15 cellular contexts compared by ENCODE assay signal in the genomic region with DNA sequence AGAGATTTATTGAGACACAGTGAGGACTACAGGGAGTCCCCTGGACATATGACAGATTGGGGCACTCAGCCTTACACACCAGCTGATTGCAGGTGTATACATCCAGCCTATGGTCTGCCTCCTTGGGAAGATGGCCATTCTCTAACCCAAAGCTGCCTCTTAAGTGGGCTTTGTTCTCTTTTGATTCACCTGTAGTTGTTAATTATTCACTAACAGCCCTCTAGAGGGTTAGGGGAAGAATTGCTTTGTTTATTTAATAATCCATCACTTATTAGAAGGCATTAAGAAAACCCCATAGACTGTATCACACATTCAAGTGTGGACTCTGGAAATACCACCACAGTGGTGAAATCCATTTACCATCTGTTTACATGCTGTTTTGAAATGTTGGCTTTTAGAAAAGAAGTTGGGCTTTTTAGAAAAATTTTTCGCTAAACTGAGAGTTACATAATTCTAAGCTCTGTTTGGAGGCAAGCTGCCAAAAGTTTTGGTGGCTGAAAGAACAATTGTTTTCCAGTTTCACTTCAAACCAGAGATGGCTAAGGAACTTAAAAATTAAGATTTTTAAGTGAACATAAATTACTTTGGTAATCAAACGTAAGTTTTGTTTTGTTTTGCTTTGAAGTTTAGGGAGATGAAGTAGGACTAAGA.
"Had no signal": no experiment of that assay in that cellular context is flagged by ENCODE, and none has a peak within 500 bp of the region (broad histone marks: within the 10 kb centered on the region; RNA-seq: fewer than 3 reads in every experiment).

No MANE protein-coding gene starts in this region.

- H3K36me3 ChIP-seq: lower lobe of right lung, neutrophil, transverse colon had no signal

- DNase-seq: activated CD4-positive, alpha-beta T cell treated with anti-CD3 and anti-CD28 coated beads, Interleukin-2, amount 50 U/mL, for 4 hours; activated CD4-positive, CD25-positive, alpha-beta regulatory T cell treated with anti-CD3 and anti-CD28 coated beads, Interleukin-2, amount 50 U/mL, for 72 hours; activated CD8-positive, alpha-beta memory T cell treated with anti-CD3 and anti-CD28 coated beads, Interleukin-2, amount 10 ng/mL, durations not matched to agents 7 days and 5 days; activated effector memory CD4-positive, alpha-beta T cell treated with Interleukin-2 at 50 U/mL for 16 hours; activated T-cell treated with anti-CD3 and anti-CD28 coated beads, Interleukin-2, amount 50 U/mL, for 24 hours; central memory CD4-positive, alpha-beta T cell; cortex of kidney; effector CD8-positive, alpha-beta T cell; lower lobe of right lung; naive thymus-derived CD4-positive, alpha-beta T cell; small intestine; transverse colon had no signal

- H3K27ac ChIP-seq: body of pancreas, lower lobe of right lung, neutrophil, transverse colon had no signal

- H3K27me3 ChIP-seq: body of pancreas, neutrophil, transverse colon had no signal

- ATAC-seq: activated CD8-positive, alpha-beta memory T cell treated with anti-CD3 and anti-CD28 coated beads, Interleukin-2, amount 10 ng/mL, durations not matched to agents 7 days and 5 days; body of pancreas; lower lobe of right lung; naive thymus-derived CD4-positive, alpha-beta T cell; stimulated activated effector memory CD8-positive, alpha-beta T cell treated with anti-CD3 and anti-CD28 coated beads, Interleukin-12 subunit alpha, Interleukin-12 subunit beta, amount 100 ng/mL, for 72 hours had no signal

- H3K4me1 ChIP-seq: body of pancreas, lower lobe of right lung, transverse colon had no signal

- H3K4me3 ChIP-seq: body of pancreas, lower lobe of right lung, transverse colon had no signal

- H3K9me3 ChIP-seq: body of pancreas, lower lobe of right lung, neutrophil, transverse colon had no signal
